In genomic region chr12:31303466-31303865, GRCh38 we compare ENCODE assay signal across 1 cellular context.
TF ChIP-seq lines count a peak whose summit lies in the region.

No MANE protein-coding gene starts in this region.

TF ChIP-seq in WTC11, 78 proteins besides CTCF, POLR2A, EP300 and RAD21 (continued from another document):
- TF ChIP-seq ZSCAN18 (CRISPR knock-in tag; IDR thresholded peaks at IDR 0.05) (no peak), ZNF121 (CRISPR knock-in tag; IDR thresholded peaks at IDR 0.05) (no peak), ZNF532 (CRISPR knock-in tag; IDR thresholded peaks at IDR 0.05; ENCODE audit: borderline replicate concordance) (no peak)
TF ChIP-seq in WTC11: peak in this region for 0.
